Comparison of ENCODE assay signal across 8 cellular contexts in the genomic region with DNA sequence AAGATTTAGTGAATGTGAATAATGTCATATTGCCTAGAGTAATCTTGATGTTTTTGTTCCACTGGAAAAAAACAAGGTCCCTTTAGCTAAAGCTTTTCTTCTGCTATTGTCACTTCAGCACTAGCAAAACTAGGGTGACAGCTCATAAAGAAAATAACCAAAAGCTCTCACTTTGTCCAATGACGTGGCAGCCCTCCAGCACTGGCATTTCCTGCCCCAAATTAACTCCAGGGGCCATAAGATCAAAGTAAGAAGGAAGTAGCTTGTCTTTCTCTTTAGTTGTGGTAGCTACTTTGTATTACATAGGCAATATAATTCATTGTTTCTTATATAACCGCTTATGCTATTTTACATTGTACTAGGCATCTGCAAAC. TPM values are rescaled to one million over a fixed set of nuclear protein-coding genes. Genes with fewer than 3 reads are reported as not detected.
A peak's percentile ranks its signal among the peaks of the same experiment; 100 is the strongest.
DNase-seq lines count a peak whose midpoint lies in the region; ATAC-seq and TF ChIP-seq lines count a peak whose summit lies in the region.

No MANE protein-coding gene starts in this region.

- in situ Hi-C loops in SK-MEL-5 (cut with HindIII; ENCODE audit: low pct_unique_long_range_greater_than_20kb, low sequenced_read_pairs): no loop called here

- peak; percentile 94 for ATAC-seq in HG03066 (IDR thresholded peaks at IDR 0.05; ENCODE audit: low read depth, unreplicated experiment)
- peak; percentile 91 for ATAC-seq in stimulated activated memory B cell treated with anti-CD40 and anti-IgM and Interleukin-4, amounts not matched to agents 10 μg/mL and 1 μg/mL and 100 μg/mL, for 72 hours

- H3K36me3 ChIP-seq in WERI-Rb-1: no peaks in the 10 kb centered on the region

- H3K36me3 Mint-ChIP-seq in activated naive CD4-positive, alpha-beta T cell treated with anti-CD3 and anti-CD28 coated beads, Interleukin-2, amount 50 U/mL, for 24 hours: no peaks in the 10 kb centered on the region
- no peaks in the 10 kb centered on the region for H3K36me3 Mint-ChIP-seq in stimulated activated memory B cell treated with anti-CD40 and anti-IgM and Interleukin-4, amounts not matched to agents 10 μg/mL and 1 μg/mL and 100 μg/mL, for 72 hours

- H3K4me3 Mint-ChIP-seq in activated naive CD4-positive, alpha-beta T cell treated with anti-CD3 and anti-CD28 coated beads, Interleukin-2, amount 50 U/mL, for 24 hours: peak overlapping the region; percentile 72
- H3K4me3 Mint-ChIP-seq in stimulated activated memory B cell treated with anti-CD40 and anti-IgM and Interleukin-4, amounts not matched to agents 10 μg/mL and 1 μg/mL and 100 μg/mL, for 72 hours: peak overlapping the region; percentile 54

- H3K27me3 ChIP-seq in WERI-Rb-1 (ENCODE audit: insufficient read depth, low read depth, severe bottlenecking): no peaks in the 10 kb centered on the region

- no peaks in the 10 kb centered on the region for H3K27me3 Mint-ChIP-seq in activated naive CD4-positive, alpha-beta T cell treated with anti-CD3 and anti-CD28 coated beads, Interleukin-2, amount 50 U/mL, for 24 hours
- H3K27me3 Mint-ChIP-seq in stimulated activated memory B cell treated with anti-CD40 and anti-IgM and Interleukin-4, amounts not matched to agents 10 μg/mL and 1 μg/mL and 100 μg/mL, for 72 hours: no peaks in the 10 kb centered on the region

- H3K9me3 ChIP-seq in WERI-Rb-1 (ENCODE audit: severe bottlenecking): no peaks in the 10 kb centered on the region

- H3K27ac ChIP-seq in WERI-Rb-1: no peak overlapping the region

- no peaks in the 10 kb centered on the region for H3K9me3 Mint-ChIP-seq in activated naive CD4-positive, alpha-beta T cell treated with anti-CD3 and anti-CD28 coated beads, Interleukin-2, amount 50 U/mL, for 24 hours
- H3K9me3 Mint-ChIP-seq in stimulated activated memory B cell treated with anti-CD40 and anti-IgM and Interleukin-4, amounts not matched to agents 10 μg/mL and 1 μg/mL and 100 μg/mL, for 72 hours: no peaks in the 10 kb centered on the region

- H3K4me1 Mint-ChIP-seq in activated naive CD4-positive, alpha-beta T cell treated with anti-CD3 and anti-CD28 coated beads, Interleukin-2, amount 50 U/mL, for 24 hours: peaks cover 39% of the 10 kb centered on the region
- peaks cover 32% of the 10 kb centered on the region for H3K4me1 Mint-ChIP-seq in stimulated activated memory B cell treated with anti-CD40 and anti-IgM and Interleukin-4, amounts not matched to agents 10 μg/mL and 1 μg/mL and 100 μg/mL, for 72 hours

- peak overlapping the region; percentile 92 for H3K27ac Mint-ChIP-seq in activated naive CD4-positive, alpha-beta T cell treated with anti-CD3 and anti-CD28 coated beads, Interleukin-2, amount 50 U/mL, for 24 hours
- peak overlapping the region; percentile 94 for H3K27ac Mint-ChIP-seq in stimulated activated memory B cell treated with anti-CD40 and anti-IgM and Interleukin-4, amounts not matched to agents 10 μg/mL and 1 μg/mL and 100 μg/mL, for 72 hours

- no peak overlapping the region for H3K4me3 ChIP-seq in WERI-Rb-1 (ENCODE audit: low read depth, low read length)

- no peak for TF ChIP-seq CTCF in WERI-Rb-1 (IDR thresholded peaks at IDR 0.05; ENCODE audit: low read depth, low read length)

- DNase-seq in SKM-1 treated with dmso at 0.1 percent for 144 hours (lab: John Stamatoyannopoulos, UW; ENCODE audit: unreplicated experiment): peak; percentile 11
- no peak for DNase-seq in SKM-1 (lab: John Stamatoyannopoulos, UW; ENCODE audit: unreplicated experiment)
- DNase-seq in SK-MEL-5 (ENCODE audit: low read depth, low spot score): peak; percentile 64
- DNase-seq in kidney glomerular epithelial cell (lab: John Stamatoyannopoulos, UW): peak; percentile 21
- DNase-seq in WERI-Rb-1: no peak

RNA-seq across cellular contexts. Expression of gene LRRN3, which starts 47.3 kb away (rescaled TPM):
- total RNA-seq in SK-MEL-5 (2014; rRNA removed; shearing (Covaris generic)): 0.11 TPM in 1 of 2 replicates, not detected in the other
- polyA plus RNA-seq in SK-MEL-5 (2015; cell fraction: cytosol; rRNA removed): not detected in 2 replicates
- not detected in 2 replicates for polyA plus RNA-seq in SK-MEL-5 (2015; cell fraction: nucleus; rRNA removed)

Comparison
In these comparisons a context has a peak if more than half of its experiments do, and no peak if none do; other contexts are left out.
1. DNase-seq: peak in SKM-1 treated with dmso at 0.1 percent for 144 hours (single experiment), SK-MEL-5 (single experiment) and kidney glomerular epithelial cell (single experiment); none in SKM-1 (single experiment) and WERI-Rb-1 (single experiment).